In genomic region chr13:59834801-59835200, GRCh38 we compare ENCODE assay signal across 1 cellular context.
TF ChIP-seq lines count a peak whose summit lies in the region.

No MANE protein-coding gene starts in this region.

TF ChIP-seq in SK-N-SH treated with all-trans-retinoic acid at 6 μM for 48 hours, 23 proteins besides CTCF, POLR2A, EP300 and RAD21 (continued from another document):
- TF ChIP-seq PATZ1 (CRISPR knock-in tag; IDR thresholded peaks at IDR 0.05; ENCODE audit: borderline replicate concordance) (no peak), CSRNP3 (CRISPR knock-in tag; IDR thresholded peaks at IDR 0.05) (no peak), TCF4 (CRISPR knock-in tag; IDR thresholded peaks at IDR 0.05; ENCODE audit: borderline replicate concordance) (no peak), ZNF70 (CRISPR knock-in tag; IDR thresholded peaks at IDR 0.05) (no peak), PPARA (CRISPR knock-in tag; IDR thresholded peaks at IDR 0.05; ENCODE audit: borderline replicate concordance) (no peak), CSDC2 (CRISPR knock-in tag; IDR thresholded peaks at IDR 0.05) (no peak), POU6F1 (CRISPR knock-in tag; IDR thresholded peaks at IDR 0.05; ENCODE audit: borderline replicate concordance, low read depth) (no peak), GLIS3 (CRISPR knock-in tag; IDR thresholded peaks at IDR 0.05) (no peak), ESRRG (CRISPR knock-in tag; IDR thresholded peaks at IDR 0.05) (no peak), ZNF565 (CRISPR knock-in tag; conservative IDR thresholded peaks at IDR 0.05; ENCODE audit: low read depth) (no peak), ARNTL (CRISPR knock-in tag; IDR thresholded peaks at IDR 0.05; ENCODE audit: borderline replicate concordance, low read depth) (no peak), SNAI2 (CRISPR knock-in tag; IDR thresholded peaks at IDR 0.05) (no peak), CREB5 (CRISPR knock-in tag; IDR thresholded peaks at IDR 0.05; ENCODE audit: low read depth) (no peak)
